Comparison of ENCODE assay signal across 8 cellular contexts in the genomic region with DNA sequence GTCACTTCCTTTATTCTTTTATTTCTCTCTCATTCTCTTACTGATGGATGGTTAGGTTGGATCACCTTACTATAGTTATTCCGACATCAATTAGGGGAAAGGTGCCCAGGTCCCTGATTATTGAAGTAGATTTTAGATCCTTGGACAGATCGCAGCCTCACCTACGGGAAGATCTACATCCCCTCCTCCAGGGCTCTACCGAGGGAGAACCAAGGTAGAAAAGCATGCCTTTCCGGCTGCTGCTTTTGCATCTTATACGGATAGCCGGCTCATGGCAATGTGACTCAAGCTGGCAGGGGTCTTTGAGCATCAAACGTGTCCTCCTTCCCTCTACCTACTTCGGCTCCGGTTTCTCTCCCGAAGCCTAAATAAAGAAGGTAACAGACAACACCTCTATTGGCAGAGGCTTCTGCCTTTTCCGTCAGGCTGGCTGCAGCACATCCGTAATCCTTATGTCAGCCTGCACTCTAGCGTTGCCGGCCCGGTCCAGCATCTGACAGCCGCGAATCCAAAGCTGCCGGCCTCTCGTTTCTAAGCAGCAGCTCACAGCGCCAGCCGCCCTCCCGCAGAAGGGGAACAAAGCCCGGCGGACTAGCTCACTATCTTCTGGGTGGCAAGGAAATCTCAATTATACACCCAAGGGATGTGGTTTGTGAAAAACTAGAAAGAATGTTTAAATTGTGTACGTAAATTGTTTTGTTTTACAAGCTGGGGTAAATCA. TPM values are rescaled to one million over a fixed set of nuclear protein-coding genes. Genes with fewer than 3 reads are reported as not detected.
A peak's percentile ranks its signal among the peaks of the same experiment; 100 is the strongest.
DNase-seq lines count a peak whose midpoint lies in the region; ATAC-seq, FAIRE-seq and TF ChIP-seq lines count a peak whose summit lies in the region.

No MANE protein-coding gene starts in this region.

- H3K4me1 ChIP-seq in A549 (no peaks in the 10 kb centered on the region), esophagus muscularis mucosa (peaks cover 18 to 38% (median 22%) of the 10 kb centered on the region in 4 donors), mesendoderm (ENCODE audit: control insufficient read depth, low read depth, low read length) (peaks cover 2% of the 10 kb centered on the region)

- DNase-seq in A549 (ENCODE audit: low read depth in 1 of 2, low spot score in 1 of 2) (peak; percentile 9 to 32), NOMO-1 treated with dmso at 0.1 percent for 144 hours (lab: John Stamatoyannopoulos, UW; ENCODE audit: unreplicated experiment) (peak; percentile 35), esophagus muscularis mucosa (ENCODE audit: extremely low spot score) (no peak), mesendoderm (peak; percentile 79), cerebellar nuclear complex (lab: John Stamatoyannopoulos, UW) (no peak)
- no peak for DNase-seq in T-helper 2 cell treated with Interferon-gamma antibody and Interleukin-4, amounts not matched to agents 5 μg/mL and 100 μg/mL, for 36 hours (ENCODE audit: low spot score)

- WGBS in A549 (ENCODE audit: missing lambda C conversion rate), result 45% methylated on average over 24 of the region's 26 CpGs
- WGBS in esophagus muscularis mucosa, result 8% methylated on average over 26 of the region's 26 CpGs
- no CpG with 5 or more reads among the region's 26 CpGs for WGBS in mesendoderm (ENCODE audit: extremely low coverage, insufficient coverage, low lambda C conversion rate)

- no peak overlapping the region for H3K56ac ChIP-seq in mesendoderm (ENCODE audit: low read length)

- H3K4me3 Mint-ChIP-seq in T-helper 2 cell treated with Interferon-gamma antibody and Interleukin-4, amounts not matched to agents 5 μg/mL and 100 μg/mL, for 36 hours, result no peak overlapping the region

- H3K27ac ChIP-seq in A549 (no peak overlapping the region), esophagus muscularis mucosa (replicated peaks in 1 of 4) (no peak overlapping the region), mesendoderm (ENCODE audit: low read depth, low read length) (no peak overlapping the region)

- H3K36me3 ChIP-seq in esophagus muscularis mucosa (no peaks in the 10 kb centered on the region), mesendoderm (ENCODE audit: control insufficient read depth, insufficient read depth, low read length) (no peaks in the 10 kb centered on the region)

- intact Hi-C loops in esophagus muscularis mucosa (cut with DNase I), result no loop called here

- no peak for TF ChIP-seq EP300 in A549 (IDR thresholded peaks at IDR 0.05)
- no peak for TF ChIP-seq EP300 in esophagus muscularis mucosa (IDR thresholded peaks at IDR 0.05)

- no peaks in the 10 kb centered on the region for H3K36me3 Mint-ChIP-seq in T-helper 2 cell treated with Interferon-gamma antibody and Interleukin-4, amounts not matched to agents 5 μg/mL and 100 μg/mL, for 36 hours (ENCODE audit: low read depth)

- no peak overlapping the region for H3K4me3 ChIP-seq in A549
- H3K4me3 ChIP-seq in GM12875 (ENCODE audit: low read depth, low read length), result no peak overlapping the region
- no peak overlapping the region for H3K4me3 ChIP-seq in esophagus muscularis mucosa
- no peak overlapping the region for H3K4me3 ChIP-seq in mesendoderm (ENCODE audit: low read length)

- no peaks in the 10 kb centered on the region for H3K79me1 ChIP-seq in mesendoderm (ENCODE audit: low read length)

- peaks cover 2% of the 10 kb centered on the region for H3K4me1 Mint-ChIP-seq in T-helper 2 cell treated with Interferon-gamma antibody and Interleukin-4, amounts not matched to agents 5 μg/mL and 100 μg/mL, for 36 hours (ENCODE audit: low read depth)

- H3K79me2 ChIP-seq in mesendoderm (ENCODE audit: control insufficient read depth, insufficient read depth, low read length), result no peaks in the 10 kb centered on the region

- peaks cover 0 to 32% (median 0%) of the 10 kb centered on the region in 4 donors for H3K27me3 ChIP-seq in esophagus muscularis mucosa
- peaks cover 4% of the 10 kb centered on the region for H3K27me3 ChIP-seq in mesendoderm (ENCODE audit: insufficient read depth, low read length, poor library complexity)

- CTCF ChIA-PET in A549 (lab: Yijun Ruan, JAX), result interaction anchor here (0.6 to 2.4 kb wide), 12 partner anchors 8 to 1793 kb away, joined by 3 to 7 read pairs (median 3); no protein-coding TSS in a partner anchor

- no peak overlapping the region for H2BK5ac ChIP-seq in mesendoderm (ENCODE audit: low read length)

- H3K9ac ChIP-seq in mesendoderm (ENCODE audit: low read length), result no peak overlapping the region

- ATAC-seq in A549 (peak; percentile 87 to 88), HG03135 (IDR thresholded peaks at IDR 0.05; ENCODE audit: unreplicated experiment) (no peak)

- no peak overlapping the region for H4K5ac ChIP-seq in mesendoderm (ENCODE audit: low read length)

- no peak overlapping the region for H3K4ac ChIP-seq in mesendoderm (ENCODE audit: low read depth, low read length)

- TF ChIP-seq POLR2A in A549 (IDR thresholded peaks at IDR 0.05; ENCODE audit: low read length) (no peak), esophagus muscularis mucosa (IDR thresholded peaks at IDR 0.05; ENCODE audit: low read depth) (no peak)

- H3K9me3 Mint-ChIP-seq in T-helper 2 cell treated with Interferon-gamma antibody and Interleukin-4, amounts not matched to agents 5 μg/mL and 100 μg/mL, for 36 hours, result no peaks in the 10 kb centered on the region

- no peak overlapping the region for H2BK15ac ChIP-seq in mesendoderm (replicated peaks; ENCODE audit: low read depth)

- H3K27ac Mint-ChIP-seq in T-helper 2 cell treated with Interferon-gamma antibody and Interleukin-4, amounts not matched to agents 5 μg/mL and 100 μg/mL, for 36 hours, result no peak overlapping the region

- FAIRE-seq in A549 (lab: Jason Lieb, UNC), result no peak

- POLR2A ChIA-PET in A549 (lab: Yijun Ruan, JAX), result interaction anchor here (0.6 kb wide), 1 partner anchor 929 kb away, joined by 7 read pairs; no protein-coding TSS in a partner anchor

- H3K18ac ChIP-seq in mesendoderm (ENCODE audit: low read length), result no peak overlapping the region

- no peak overlapping the region for H3K4me2 ChIP-seq in A549
- no peak overlapping the region for H3K4me2 ChIP-seq in mesendoderm (ENCODE audit: low read length)

- H3K23ac ChIP-seq in mesendoderm (ENCODE audit: low read length), result no peak overlapping the region

- H4K8ac ChIP-seq in mesendoderm (ENCODE audit: low read depth, low read length), result no peak overlapping the region

- peak; percentile 53 to 55; a peak in 4 of 5 replicates for TF ChIP-seq RAD21 in A549 (conservative IDR thresholded peaks at IDR 0.05 in 1 of 2, IDR thresholded peaks at IDR 0.05 in 1 of 2)

- peak; percentile 23; the same call in 1 of the 3 replicates for TF ChIP-seq CTCF in A549 (IDR thresholded peaks at IDR 0.05)
- TF ChIP-seq CTCF in GM12875 (IDR thresholded peaks at IDR 0.05; ENCODE audit: borderline replicate concordance, insufficient read depth, low read depth, low read length), result 0 out of 2 replicates have a peak, but pooled peaks have one; percentile 7
- peak; percentile 33 to 57 (median 43) for TF ChIP-seq CTCF in esophagus muscularis mucosa (IDR thresholded peaks at IDR 0.05)

- H3K27me3 Mint-ChIP-seq in T-helper 2 cell treated with Interferon-gamma antibody and Interleukin-4, amounts not matched to agents 5 μg/mL and 100 μg/mL, for 36 hours (ENCODE audit: low read depth), result peaks cover 48% of the 10 kb centered on the region

- no peak overlapping the region for H2BK120ac ChIP-seq in mesendoderm (ENCODE audit: low read depth, low read length)

- H2AK5ac ChIP-seq in mesendoderm (ENCODE audit: low read length), result no peak overlapping the region

- H3K9me3 ChIP-seq in A549 (no peaks in the 10 kb centered on the region), esophagus muscularis mucosa (no peaks in the 10 kb centered on the region)

TF ChIP-seq in A549, 52 proteins besides CTCF, POLR2A, EP300 and RAD21:
- TF ChIP-seq GATA3 (IDR thresholded peaks at IDR 0.05; ENCODE audit: borderline replicate concordance) (no peak), CBX8 (IDR thresholded peaks at IDR 0.05) (no peak), JUNB (IDR thresholded peaks at IDR 0.05) (no peak), ZFP36 (IDR thresholded peaks at IDR 0.05; ENCODE audit: borderline replicate concordance, partially characterized antibody) (no peak), BHLHE40 (IDR thresholded peaks at IDR 0.05; ENCODE audit: low read depth, low read length) (no peak), CHD2 (IDR thresholded peaks at IDR 0.05; ENCODE audit: low read length, partially characterized antibody) (no peak), FOXS1 (CRISPR knock-in tag; IDR thresholded peaks at IDR 0.05) (no peak), JUN (IDR thresholded peaks at IDR 0.05) (no peak), KDM1A (IDR thresholded peaks at IDR 0.05; ENCODE audit: low read depth) (no peak), FOSL2 (IDR thresholded peaks at IDR 0.05) (no peak), FOSL2 (CRISPR knock-in tag; IDR thresholded peaks at IDR 0.05) (no peak)
- TF ChIP-seq, protein P1, sequence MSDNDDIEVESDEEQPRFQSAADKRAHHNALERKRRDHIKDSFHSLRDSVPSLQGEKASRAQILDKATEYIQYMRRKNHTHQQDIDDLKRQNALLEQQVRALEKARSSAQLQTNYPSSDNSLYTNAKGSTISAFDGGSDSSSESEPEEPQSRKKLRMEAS (IDR thresholded peaks at IDR 0.05), result no peak
- TF ChIP-seq, protein P2, sequence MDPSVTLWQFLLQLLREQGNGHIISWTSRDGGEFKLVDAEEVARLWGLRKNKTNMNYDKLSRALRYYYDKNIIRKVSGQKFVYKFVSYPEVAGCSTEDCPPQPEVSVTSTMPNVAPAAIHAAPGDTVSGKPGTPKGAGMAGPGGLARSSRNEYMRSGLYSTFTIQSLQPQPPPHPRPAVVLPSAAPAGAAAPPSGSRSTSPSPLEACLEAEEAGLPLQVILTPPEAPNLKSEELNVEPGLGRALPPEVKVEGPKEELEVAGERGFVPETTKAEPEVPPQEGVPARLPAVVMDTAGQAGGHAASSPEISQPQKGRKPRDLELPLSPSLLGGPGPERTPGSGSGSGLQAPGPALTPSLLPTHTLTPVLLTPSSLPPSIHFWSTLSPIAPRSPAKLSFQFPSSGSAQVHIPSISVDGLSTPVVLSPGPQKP (IDR thresholded peaks at IDR 0.05; ENCODE audit: low read depth, low read length), result no peak
TF ChIP-seq in A549: peak in this region for 0.

RNA-seq across cellular contexts. Expression of a gene that starts 46.9 kb away (rescaled TPM):
- polyA plus RNA-seq in A549 (2011; rRNA removed) (not detected in 2 replicates), A549 (2017; fragmentation: RNase III; extraction: RNeasy Plus Mini Kit Qiagen cat#74134 plus additional on column Dnase treatment) (not detected in 3 replicates)
- polyA plus RNA-seq in A549 (2012; cell fraction: cytosol; rRNA removed), result 0.01 TPM in 1 of 2 replicates, not detected in the other
- 0.02 and 0.04 TPM in 2 replicates for polyA plus RNA-seq in A549 (2012; cell fraction: nucleus; rRNA removed)
- polyA minus RNA-seq in A549 (2011; rRNA and poly(A)+ RNA removed), result not detected in 2 replicates
- total RNA-seq in esophagus muscularis mucosa, result 1 to 10 TPM in 1 of 4 donors, under 1 TPM in 2, not detected in 1; 0.11 to 1.6 (median 0.17) TPM
- polyA plus RNA-seq in mesendoderm (2013, experiment 1 of 2), result 0.06 TPM
- polyA plus RNA-seq in mesendoderm (2013, experiment 2 of 2), result 0.07 TPM

Comparison
In these comparisons a context has a peak if more than half of its experiments do, and no peak if none do; other contexts are left out.
1. DNase-seq: peak in A549 (2 of 2), NOMO-1 treated with dmso at 0.1 percent for 144 hours (single experiment) and mesendoderm (single experiment); none in esophagus muscularis mucosa (single experiment), cerebellar nuclear complex (0 of 2) and T-helper 2 cell treated with Interferon-gamma antibody and Interleukin-4, amounts not matched to agents 5 μg/mL and 100 μg/mL, for 36 hours (single experiment).
2. Peak in every context shown above with its lines, with median percentiles within 50 percentile points of each other: CTCF ChIP-seq.